In the genomic region with DNA sequence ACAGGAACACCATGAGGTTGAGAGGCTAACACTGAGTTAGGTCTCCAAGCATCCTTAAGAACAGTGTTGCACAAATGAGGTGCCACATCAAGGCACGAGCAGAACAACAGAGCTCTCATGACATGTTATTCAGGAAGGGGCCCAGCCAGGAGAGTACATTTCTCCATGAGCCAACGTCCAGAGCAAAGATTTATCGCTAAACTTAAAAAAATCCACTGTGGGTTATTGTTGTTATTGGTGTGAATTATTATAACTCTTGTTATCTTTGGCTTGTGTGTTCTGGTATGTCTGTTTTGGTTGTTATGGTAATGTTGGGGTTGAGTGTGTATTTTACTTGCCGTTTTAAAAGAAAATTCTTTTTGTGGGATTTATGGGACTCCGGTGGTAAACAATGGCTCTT, we compare ENCODE assay signal across 13 cellular contexts.
DNase-seq lines count a peak whose midpoint lies in the region; ATAC-seq lines count a peak whose summit lies in the region.
"Had no signal": no experiment of that assay in that cellular context is flagged by ENCODE, and none has a peak within 500 bp of the region (broad histone marks: within the 10 kb centered on the region; RNA-seq: fewer than 3 reads in every experiment).

No MANE protein-coding gene starts in this region.

- DNase-seq in amniotic epithelial cell (ENCODE audit: low read depth) (peak; percentile 7), dermis microvascular lymphatic vessel endothelial cell (ENCODE audit: low read depth in 2 of 2) (peak; percentile 18 to 82), left kidney (ENCODE audit: low read depth, low spot score) (peak; percentile 27), NCI-H128 (lab: John Stamatoyannopoulos, UW; ENCODE audit: unreplicated experiment) (no peak), hippocampal formation (lab: John Stamatoyannopoulos, UW) (no peak)
- DNase-seq: Caco-2; CD4-positive, CD25-positive, alpha-beta regulatory T cell; CD8-positive, alpha-beta T cell; DND-41; GM23248; H7; HCEC 1CT had no signal

- ATAC-seq in GM21381 (IDR thresholded peaks at IDR 0.05; ENCODE audit: unreplicated experiment): no peak
- ATAC-seq: CD8-positive, alpha-beta T cell had no signal

Comparison
In these comparisons a context has a peak if more than half of its experiments do, and no peak if none do; other contexts are left out.
1. DNase-seq: peak in amniotic epithelial cell (single experiment), dermis microvascular lymphatic vessel endothelial cell (2 of 2) and left kidney (single experiment); none in NCI-H128 (single experiment) and hippocampal formation (0 of 2).